Comparison of ENCODE assay signal across 1 cellular context in the genomic region with DNA sequence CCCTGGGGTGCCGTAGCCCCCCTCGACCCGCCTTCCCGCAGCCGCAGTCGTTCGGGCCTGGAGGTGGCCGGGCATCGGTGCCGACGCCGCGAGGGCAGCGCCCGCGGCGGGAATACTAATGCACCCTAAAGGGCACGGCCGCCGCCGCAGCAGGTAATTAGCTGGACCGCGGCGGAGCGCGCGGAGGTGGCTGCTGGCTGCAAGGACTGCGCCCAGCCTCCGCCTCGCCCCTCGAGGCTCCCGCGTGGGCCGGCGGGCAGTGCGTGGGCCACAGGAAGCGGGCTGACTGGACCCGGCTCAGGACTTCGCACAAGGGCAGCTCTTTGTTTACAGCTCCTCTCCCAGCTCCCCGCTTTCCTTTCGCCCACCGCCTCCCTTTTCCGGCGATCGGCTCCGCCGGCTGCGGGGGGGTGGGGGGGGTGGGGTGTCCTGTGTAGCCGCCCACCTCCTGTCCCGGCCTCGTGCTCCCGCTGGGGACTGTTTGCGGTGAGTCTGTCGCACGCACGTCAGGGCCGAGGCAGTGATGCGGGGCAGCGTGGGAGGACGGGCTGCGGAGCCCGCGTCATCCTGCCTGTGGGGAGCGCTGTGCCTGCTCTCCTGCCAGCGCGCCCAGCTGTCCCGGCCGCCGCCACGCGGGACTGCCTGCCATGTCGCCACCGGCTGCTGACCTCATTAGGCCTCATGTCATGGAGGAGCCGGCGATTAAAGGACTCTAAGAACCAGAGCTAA.
TF ChIP-seq lines count a peak whose summit lies in the region.

No MANE protein-coding gene starts in this region.

TF ChIP-seq in HCT116, 20 proteins besides CTCF, POLR2A, EP300 and RAD21 (continued from another document):
- TF ChIP-seq ZBTB33 (IDR thresholded peaks at IDR 0.05; ENCODE audit: extremely low read depth, insufficient replicate concordance, low read length) (no peak), SRF (IDR thresholded peaks at IDR 0.05; ENCODE audit: low read depth) (no peak), TCF7L2 (IDR thresholded peaks at IDR 0.05; ENCODE audit: borderline replicate concordance, extremely low read depth, insufficient read depth, insufficient read length) (no peak), SP1 (IDR thresholded peaks at IDR 0.05; ENCODE audit: low read depth) (no peak)
